In the genomic region with DNA sequence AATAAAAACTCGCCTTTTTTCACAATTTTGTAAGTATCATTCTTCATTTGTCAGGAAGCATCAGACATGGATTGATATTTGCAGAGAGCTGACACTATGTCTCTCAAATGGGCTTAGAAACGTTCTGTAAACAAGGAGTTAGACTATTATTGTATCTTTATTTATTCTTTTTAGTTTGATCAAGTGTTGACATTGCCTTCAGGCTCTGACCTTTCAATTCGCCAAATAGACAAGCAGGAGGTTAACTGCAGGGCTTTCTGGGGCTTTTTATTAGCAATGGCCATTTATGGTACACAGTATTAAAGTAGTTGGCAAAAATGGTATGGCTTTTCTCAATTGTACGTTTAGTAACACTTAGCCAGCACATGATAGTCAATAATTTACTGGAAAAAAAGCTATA, we compare ENCODE assay signal across 19 cellular contexts.
"Had no signal": no experiment of that assay in that cellular context is flagged by ENCODE, and none has a peak within 500 bp of the region (broad histone marks: within the 10 kb centered on the region; RNA-seq: fewer than 3 reads in every experiment).

No MANE protein-coding gene starts in this region.

- H3K9me3 ChIP-seq: colonic mucosa, esophagus squamous epithelium, gastrocnemius medialis, spleen, upper lobe of right lung had no signal

- H3K27me3 ChIP-seq: colonic mucosa, esophagus squamous epithelium, gastrocnemius medialis, spleen, upper lobe of right lung had no signal

- H3K4me1 ChIP-seq: colonic mucosa, esophagus squamous epithelium, gastrocnemius medialis, spleen, upper lobe of right lung had no signal

- H3K4me3 ChIP-seq: colonic mucosa, esophagus squamous epithelium, gastrocnemius medialis, spleen, upper lobe of right lung had no signal

- DNase-seq: activated CD4-positive, alpha-beta memory T cell treated with anti-CD3 and anti-CD28 coated beads, Interleukin-2, amount 10 ng/mL, durations not matched to agents 7 days and 5 days; activated CD4-positive, alpha-beta T cell treated with anti-CD3 and anti-CD28 coated beads for 48 hours; activated CD4-positive, CD25-positive, alpha-beta regulatory T cell; activated effector memory CD4-positive, alpha-beta T cell treated with Interleukin-2 at 50 U/mL for 16 hours; activated naive CD4-positive, alpha-beta T cell treated with anti-CD3 and anti-CD28 coated beads, Interleukin-2, amount 10 ng/mL, durations not matched to agents 7 days and 5 days; activated T-cell treated with anti-CD3 and anti-CD28 coated beads, Interleukin-2, amount 50 U/mL, for 72 hours; amygdala; colonic mucosa; esophagus squamous epithelium; gastrocnemius medialis; hippocampal formation; left ventricle myocardium superior; midbrain; retina; spleen; stimulated activated CD4-positive, alpha-beta T cell treated with anti-CD3 and anti-CD28 coated beads, Interleukin-4, amount 100 ng/mL, for 24 hours; stimulated activated naive CD4-positive, alpha-beta T cell treated with Interleukin-2 at 50 U/mL for 16 hours; upper lobe of right lung had no signal

- ATAC-seq: activated T-cell treated with anti-CD3 and anti-CD28 coated beads, Interleukin-2, amount 50 U/mL, for 72 hours; gastrocnemius medialis; left ventricle myocardium superior; natural killer cell treated with Interleukin-12 subunit alpha and Interleukin-12 subunit beta and Interleukin-15 and Interleukin-18, amount 100 ng/mL, for 72 hours; upper lobe of right lung had no signal

- H3K36me3 ChIP-seq: colonic mucosa, esophagus squamous epithelium, gastrocnemius medialis, spleen, upper lobe of right lung had no signal

- H3K27ac ChIP-seq: colonic mucosa, esophagus squamous epithelium, gastrocnemius medialis, spleen, upper lobe of right lung had no signal
